In the genomic region with DNA sequence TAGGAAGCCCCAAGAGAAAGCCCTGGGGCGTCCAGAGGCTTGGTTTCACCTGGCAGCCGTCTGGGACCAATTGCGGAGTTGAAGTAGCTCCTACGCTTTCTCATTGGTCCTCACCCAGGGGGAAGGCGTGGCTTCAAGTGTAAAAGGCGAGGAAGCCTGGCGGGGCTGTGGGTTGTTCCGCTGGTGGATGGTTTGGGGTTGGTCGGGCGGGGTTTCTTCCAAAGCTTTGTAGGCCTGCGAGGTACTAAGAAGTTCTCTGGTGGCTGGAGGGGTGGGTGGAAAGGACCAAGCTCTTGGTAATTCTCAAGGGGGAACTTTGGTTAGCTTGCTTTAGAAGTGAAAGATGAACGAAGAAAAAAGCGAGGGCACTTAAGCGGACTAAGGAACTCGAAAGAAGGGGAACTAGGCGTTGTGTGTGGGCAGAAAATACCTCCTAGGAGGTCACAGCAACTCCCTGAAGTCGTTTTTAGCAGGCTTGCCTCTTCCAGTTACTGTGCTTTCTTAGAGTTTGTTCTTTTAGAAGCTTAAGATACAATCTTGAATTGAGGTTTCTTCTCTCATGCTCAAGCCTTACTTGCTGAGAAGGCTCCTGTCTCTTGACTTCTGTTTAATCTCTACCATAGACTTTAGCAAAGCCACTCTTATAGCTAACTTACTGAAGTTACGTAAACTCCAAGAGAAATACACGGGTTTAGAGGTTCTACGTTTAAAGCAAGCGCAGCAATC, we compare ENCODE assay signal across 8 cellular contexts. TPM values are rescaled to one million over a fixed set of nuclear protein-coding genes. Genes with fewer than 3 reads are reported as not detected.
DNase-seq lines count a peak whose midpoint lies in the region; ATAC-seq and TF ChIP-seq lines count a peak whose summit lies in the region.

No MANE protein-coding gene starts in this region.

- H3K27me3 ChIP-seq in Peyer's patch (no peaks in the 10 kb centered on the region), lung (ENCODE audit: control insufficient read depth, insufficient read depth) (no peaks in the 10 kb centered on the region)

- H3K4me1 Mint-ChIP-seq in stimulated activated naive B cell treated with anti-CD40 and anti-IgM and Interleukin-4, amounts not matched to agents 10 μg/mL and 1 μg/mL and 100 μg/mL, for 72 hours, result peaks cover 44 to 60% of the 10 kb centered on the region in 2 donors

- TF ChIP-seq POLR2A in GM15510 (IDR thresholded peaks at IDR 0.05; ENCODE audit: borderline replicate concordance, extremely low read depth, insufficient read length), result peak; percentile 63
- no peak for TF ChIP-seq POLR2A in Peyer's patch (IDR thresholded peaks at IDR 0.05)

- peak overlapping the region; percentile 64 to 75 for H3K4me3 Mint-ChIP-seq in stimulated activated naive B cell treated with anti-CD40 and anti-IgM and Interleukin-4, amounts not matched to agents 10 μg/mL and 1 μg/mL and 100 μg/mL, for 72 hours

- H3K4me1 ChIP-seq in Peyer's patch, result no peaks in the 10 kb centered on the region
- peaks cover 0 to 2% of the 10 kb centered on the region in 2 donors for H3K4me1 ChIP-seq in lung (ENCODE audit: control insufficient read depth in 2 of 2, insufficient read depth in 2 of 2, low read length in 2 of 2)

- WGBS in lung, 2 donors, result 28 to 56% methylated on average over 21 of the region's 21 CpGs

- H3K27ac ChIP-seq in Peyer's patch, result peak overlapping the region in 3 of 4 donors; percentile 35 to 66 (median 60)
- H3K27ac ChIP-seq in lung (ENCODE audit: low read depth in 1 of 2, low read length in 1 of 2), result peak overlapping the region in 1 of 2 donors; percentile 10

- H3K9me3 Mint-ChIP-seq in stimulated activated naive B cell treated with anti-CD40 and anti-IgM and Interleukin-4, amounts not matched to agents 10 μg/mL and 1 μg/mL and 100 μg/mL, for 72 hours, result peaks cover 0 to 1% of the 10 kb centered on the region in 2 donors

- H3K27ac Mint-ChIP-seq in stimulated activated naive B cell treated with anti-CD40 and anti-IgM and Interleukin-4, amounts not matched to agents 10 μg/mL and 1 μg/mL and 100 μg/mL, for 72 hours, result peak overlapping the region; percentile 96

- H3K27me3 Mint-ChIP-seq in stimulated activated naive B cell treated with anti-CD40 and anti-IgM and Interleukin-4, amounts not matched to agents 10 μg/mL and 1 μg/mL and 100 μg/mL, for 72 hours, result no peaks in the 10 kb centered on the region

- DNase-seq in Peyer's patch (peak in 2 of 3 donors; percentile 93 to 94), activated gamma-delta T cell (lab: John Stamatoyannopoulos, UW) (peak; percentile 10), lung (ENCODE audit: low spot score) (peak; percentile 70), NCI-H526 treated with DMSO at 0.1 percent for 48 hours (lab: John Stamatoyannopoulos, UW) (no peak), epidermal melanocyte (ENCODE audit: insufficient read length, low spot score) (no peak)
- peak; percentile 96 for DNase-seq in stimulated activated naive B cell treated with anti-CD40 and anti-IgM and Interleukin-4, amounts not matched to agents 10 μg/mL and 1 μg/mL and 100 μg/mL, for 72 hours

- H3K36me3 Mint-ChIP-seq in stimulated activated naive B cell treated with anti-CD40 and anti-IgM and Interleukin-4, amounts not matched to agents 10 μg/mL and 1 μg/mL and 100 μg/mL, for 72 hours, result peaks cover 5 to 6% of the 10 kb centered on the region in 2 donors

- no peaks in the 10 kb centered on the region for H3K36me3 ChIP-seq in Peyer's patch
- no peaks in the 10 kb centered on the region for H3K36me3 ChIP-seq in lung (ENCODE audit: control insufficient read depth in 2 of 2, insufficient read depth in 2 of 2, low read length in 2 of 2)

- H3K4me3 ChIP-seq in Peyer's patch (peak overlapping the region in 3 of 4 donors; percentile 9 to 28 (median 21)), lung (no peak overlapping the region)

- H3K9me3 ChIP-seq in Peyer's patch, result no peaks in the 10 kb centered on the region
- no peaks in the 10 kb centered on the region for H3K9me3 ChIP-seq in lung (ENCODE audit: control insufficient read depth in 2 of 2, insufficient read depth in 1 of 2, low read length in 1 of 2)

- peak; percentile 93 for ATAC-seq in HG02759 (IDR thresholded peaks at IDR 0.05; ENCODE audit: unreplicated experiment)
- no peak for ATAC-seq in lung (ENCODE audit: insufficient read depth, low FRiP score)
- peak; percentile 79 to 81 for ATAC-seq in stimulated activated naive B cell treated with anti-CD40 and anti-IgM and Interleukin-4, amounts not matched to agents 10 μg/mL and 1 μg/mL and 100 μg/mL, for 72 hours (replicated peaks)

- TF ChIP-seq CTCF in Peyer's patch (IDR thresholded peaks at IDR 0.05) (no peak), lung (IDR thresholded peaks at IDR 0.05; ENCODE audit: control extremely low read depth, extremely low read depth) (no peak)

RNA-seq across cellular contexts. Expression of a gene that starts 36.7 kb away (rescaled TPM):
- total RNA-seq in Peyer's patch, result 10 to 100 TPM; 19.8 to 29.7 (median 25.8) TPM
- 10 to 100 TPM; 26.3 to 92.7 TPM for total RNA-seq in lung
- 10 to 100 TPM in 1 of 2 donors, 1 to 10 TPM in 1; 9.6 to 25.4 TPM for polyA plus RNA-seq in lung

Comparison
In these comparisons a context has a peak if more than half of its experiments do, and no peak if none do; other contexts are left out.
1. DNase-seq: peak in Peyer's patch (2 of 3), activated gamma-delta T cell (single experiment), lung (single experiment) and stimulated activated naive B cell treated with anti-CD40 and anti-IgM and Interleukin-4, amounts not matched to agents 10 μg/mL and 1 μg/mL and 100 μg/mL, for 72 hours (single experiment); none in NCI-H526 treated with DMSO at 0.1 percent for 48 hours (single experiment) and epidermal melanocyte (single experiment).